8 cellular contexts compared by ENCODE assay signal in genomic region chr19:43527860-43528622, GRCh38. TPM values are rescaled to one million over a fixed set of nuclear protein-coding genes. Genes with fewer than 3 reads are reported as not detected.
DNase-seq lines count a peak whose midpoint lies in the region; TF ChIP-seq lines count a peak whose summit lies in the region.

No MANE protein-coding gene starts in this region.

- peak overlapping the region; percentile 73 for H3K9ac ChIP-seq in OCI-LY3 (ENCODE audit: low read length)

- TF ChIP-seq CTCF in OCI-LY3 (IDR thresholded peaks at IDR 0.05; ENCODE audit: low read depth, low read length) (peak; percentile 29), fibroblast of the aortic adventitia (IDR thresholded peaks at IDR 0.05; ENCODE audit: insufficient read depth, low read length) (no peak)

- H3K4me1 ChIP-seq in OCI-LY3 (ENCODE audit: low read length), result peaks cover 24% of the 10 kb centered on the region

- H3K9me3 ChIP-seq in OCI-LY3 (ENCODE audit: insufficient read depth, low read length), result no peaks in the 10 kb centered on the region

- H3K4me3 ChIP-seq in OCI-LY3 (ENCODE audit: low read length) (peak overlapping the region; percentile 81), fibroblast of the aortic adventitia (ENCODE audit: low read depth, low read length) (peak overlapping the region; percentile 25), skin epidermis (peak overlapping the region in 3 of 7 experiments; percentile 52 to 75 (median 72))

- H3K27me3 ChIP-seq in OCI-LY3 (ENCODE audit: low read depth, low read length), result no peaks in the 10 kb centered on the region

- H4K20me1 ChIP-seq in OCI-LY3 (ENCODE audit: insufficient read depth, low read length), result no peaks in the 10 kb centered on the region

- no peaks in the 10 kb centered on the region for H3K36me3 ChIP-seq in OCI-LY3 (replicated peaks; ENCODE audit: low read depth, low read length)

- H3K27ac ChIP-seq in OCI-LY3 (ENCODE audit: low read length) (no peak overlapping the region), skin epidermis (peak overlapping the region in 15 of 21 experiments; percentile 24 to 93 (median 86))

- DNase-seq in HK-2 (ENCODE audit: unreplicated experiment) (peak; percentile 59), fibroblast of the aortic adventitia (ENCODE audit: low read depth) (peak; percentile 42), NOMO-1 treated with DMSO at 0.1 percent for 48 hours (lab: John Stamatoyannopoulos, UW; ENCODE audit: unreplicated experiment) (no peak), SW 1271 (lab: John Stamatoyannopoulos, UW) (no peak), medulla oblongata (ENCODE audit: extremely low spot score) (no peak)
- DNase-seq in effector CD8-positive, alpha-beta T cell (lab: John Stamatoyannopoulos, UW), result no peak

- H3K79me2 ChIP-seq in OCI-LY3 (ENCODE audit: low read length), result no peaks in the 10 kb centered on the region

- H2AFZ ChIP-seq in OCI-LY3 (ENCODE audit: low read depth, low read length), result no peak overlapping the region; the same call in 1 of the 2 replicates

- H3K4me2 ChIP-seq in OCI-LY3 (ENCODE audit: low read length), result peak overlapping the region; percentile 88

RNA-seq across cellular contexts. Expression of gene ETHE1, which starts 1.0 kb away (rescaled TPM):
- total RNA-seq in fibroblast of the aortic adventitia (ENCODE audit: low replicate concordance), result 11.3 and 78.2 TPM in 2 replicates

RNA-seq across cellular contexts. Expression of gene ZNF575, which starts 4.9 kb away (rescaled TPM):
- 0.63 TPM in 1 of 2 replicates, not detected in the other for total RNA-seq in fibroblast of the aortic adventitia (ENCODE audit: low replicate concordance)

RNA-seq across cellular contexts. Expression of gene PHLDB3, which starts 23.5 kb away (rescaled TPM):
- total RNA-seq in fibroblast of the aortic adventitia (ENCODE audit: low replicate concordance), result 8.0 and 11.4 TPM in 2 replicates

RNA-seq across cellular contexts. Expression of gene XRCC1, which starts 47.3 kb away (rescaled TPM):
- 23.5 and 32.9 TPM in 2 replicates for total RNA-seq in fibroblast of the aortic adventitia (ENCODE audit: low replicate concordance)

RNA-seq across cellular contexts. Expression of gene PINLYP, which starts 47.6 kb away (rescaled TPM):
- total RNA-seq in fibroblast of the aortic adventitia (ENCODE audit: low replicate concordance), result 6.4 and 7.4 TPM in 2 replicates

Comparison
In these comparisons a context has a peak if more than half of its experiments do, and no peak if none do; other contexts are left out.
1. DNase-seq: peak in HK-2 (single experiment) and fibroblast of the aortic adventitia (single experiment); none in effector CD8-positive, alpha-beta T cell (single experiment), NOMO-1 treated with DMSO at 0.1 percent for 48 hours (single experiment), SW 1271 (0 of 2) and medulla oblongata (single experiment).